Comparison of ENCODE assay signal across 8 cellular contexts in the genomic region with DNA sequence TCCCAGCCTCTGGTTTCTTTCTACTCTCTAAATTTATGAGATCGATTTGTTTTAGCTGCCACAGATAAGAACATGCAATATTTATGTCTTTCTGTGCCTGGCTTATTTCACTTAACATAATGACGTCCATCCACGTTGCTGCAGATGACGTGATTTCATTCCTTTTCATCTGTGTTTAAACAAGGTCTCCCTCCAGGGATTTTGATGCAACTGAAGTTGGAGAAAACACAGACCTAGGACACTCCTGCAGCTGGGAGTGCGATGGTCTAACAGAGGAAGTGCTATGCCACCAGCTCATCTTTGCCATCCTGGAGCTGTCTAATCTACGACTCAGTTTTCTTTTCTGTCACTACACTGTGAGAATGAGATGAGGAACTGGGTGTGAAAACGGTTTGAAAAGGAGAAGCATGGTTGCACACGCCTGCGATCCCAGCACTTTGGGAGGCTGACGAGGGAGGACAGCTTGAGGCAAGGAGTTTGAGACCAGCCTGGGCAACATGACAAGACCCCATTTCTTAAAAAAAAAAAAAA. TPM values are rescaled to one million over a fixed set of nuclear protein-coding genes. Genes with fewer than 3 reads are reported as not detected.
DNase-seq lines count a peak whose midpoint lies in the region; ATAC-seq and TF ChIP-seq lines count a peak whose summit lies in the region.

No MANE protein-coding gene starts in this region.

- H3K4me3 ChIP-seq in mammary epithelial cell (replicated peaks in 1 of 3; ENCODE audit: insufficient read depth in 1 of 3, low read depth in 2 of 3, low read length in 3 of 3) (no peak overlapping the region), osteoblast (ENCODE audit: insufficient read depth, low read length) (no peak overlapping the region)

- CTCF ChIA-PET in Calu3 (lab: Charles Lee), result interaction anchor here (1.1 kb wide), 1 partner anchor 38 kb away, joined by 3 read pairs; no protein-coding TSS in a partner anchor
- CTCF ChIA-PET in mammary epithelial cell (lab: Charles Lee; ENCODE audit: low non-redundant PET), result no interaction called here

- H3K27ac ChIP-seq in mammary epithelial cell (ENCODE audit: insufficient read depth, low read depth, low read length) (no peak overlapping the region), osteoblast (ENCODE audit: low read depth, low read length) (peak overlapping the region; percentile 42)

- H3K27me3 Mint-ChIP-seq in Calu3 (ENCODE audit: unreplicated experiment), result no peaks in the 10 kb centered on the region

- in situ Hi-C loops in mammary epithelial cell (cut with MboI; ENCODE audit: low sequenced_read_pairs in 2 of 2), result no loop called here

- peak overlapping the region; percentile 73 for H3K4me3 Mint-ChIP-seq in Calu3 (ENCODE audit: low read depth, unreplicated experiment)

- H4K20me1 ChIP-seq in mammary epithelial cell (ENCODE audit: insufficient read depth, low read length) (no peaks in the 10 kb centered on the region), osteoblast (ENCODE audit: insufficient read depth, low read length) (no peaks in the 10 kb centered on the region)

- H3K27me3 ChIP-seq in mammary epithelial cell (ENCODE audit: insufficient read depth, low read length) (no peaks in the 10 kb centered on the region), osteoblast (ENCODE audit: insufficient read depth, low read length) (no peaks in the 10 kb centered on the region)

- H2AFZ ChIP-seq in mammary epithelial cell (ENCODE audit: low read depth, low read length) (peak overlapping the region; percentile 22), osteoblast (ENCODE audit: low read length) (peak overlapping the region; percentile 76)

- H3K9me3 ChIP-seq in mammary epithelial cell (replicated peaks; ENCODE audit: insufficient read depth, low read length) (no peaks in the 10 kb centered on the region), osteoblast (ENCODE audit: low read depth, low read length) (no peaks in the 10 kb centered on the region)

- no TSS peak for BruUV-seq in Calu3 (replicated peaks; lab: Mats Ljungman, UMichigan)
- no TSS peak for BruUV-seq in mammary epithelial cell (replicated peaks; lab: Mats Ljungman, UMichigan)

- no peak overlapping the region for H3K9ac ChIP-seq in mammary epithelial cell (ENCODE audit: insufficient read depth, low read length)

- no peaks in the 10 kb centered on the region for H3K9me3 Mint-ChIP-seq in Calu3 (ENCODE audit: low read depth, unreplicated experiment)

- ATAC-seq in GM19035 (IDR thresholded peaks at IDR 0.05; ENCODE audit: unreplicated experiment), result no peak

- dilution Hi-C loops in mammary epithelial cell (cut with HindIII; ENCODE audit: low sequenced_read_pairs), result no loop called here

- intact Hi-C loops in Calu3 (cut with micrococcal nuclease; ENCODE audit: unreplicated experiment) (no loop called here), mammary epithelial cell (cut with micrococcal nuclease) (no loop called here)

- H3K79me2 ChIP-seq in mammary epithelial cell (ENCODE audit: insufficient read depth, low read length), result peaks cover 3% of the 10 kb centered on the region
- peaks cover 30% of the 10 kb centered on the region for H3K79me2 ChIP-seq in osteoblast (ENCODE audit: insufficient read depth, low read length)

- H3K36me3 Mint-ChIP-seq in Calu3 (ENCODE audit: insufficient read depth, unreplicated experiment), result peaks cover 24% of the 10 kb centered on the region

- DNase-seq in Calu3 (no peak), MV-4-11 (lab: John Stamatoyannopoulos, UW) (peak; percentile 78), mammary epithelial cell (no peak), osteoblast (ENCODE audit: insufficient read length, low spot score, missing footprints) (peak; percentile 49), HPDE6-E6E7 (ENCODE audit: extremely low spot score) (no peak)
- no peak for DNase-seq in activated effector memory CD4-positive, alpha-beta T cell treated with Interleukin-2 at 50 U/mL for 16 hours
- no peak for DNase-seq in activated CD4-positive, alpha-beta T cell treated with anti-CD3 and anti-CD28 coated beads, Interleukin-2, amount 50 U/mL, for 48 hours

- TF ChIP-seq CTCF in Calu3 (IDR thresholded peaks at IDR 0.05; ENCODE audit: unreplicated experiment), result no peak
- TF ChIP-seq CTCF in mammary epithelial cell (conservative IDR thresholded peaks at IDR 0.05 in 1 of 2, IDR thresholded peaks at IDR 0.05 in 1 of 2; ENCODE audit: extremely low read depth in 1 of 2, insufficient read depth in 1 of 2, low read depth in 1 of 2, low read length in 2 of 2), result no peak
- TF ChIP-seq CTCF in osteoblast (IDR thresholded peaks at IDR 0.05; ENCODE audit: extremely low read depth, low read depth, low read length), result no peak

- H3K4me1 Mint-ChIP-seq in Calu3 (ENCODE audit: low read depth, unreplicated experiment), result peaks cover 10% of the 10 kb centered on the region

- H3K27ac Mint-ChIP-seq in Calu3 (ENCODE audit: unreplicated experiment), result no peak overlapping the region

- H3K4me2 ChIP-seq in mammary epithelial cell (ENCODE audit: insufficient read depth, low read depth, low read length), result no peak overlapping the region
- H3K4me2 ChIP-seq in osteoblast (ENCODE audit: insufficient read depth, low read length), result peak overlapping the region; percentile 28

- 72% methylated on average over 9 of the region's 10 CpGs for WGBS in mammary epithelial cell (ENCODE audit: low coverage, missing lambda C conversion rate)

- H3K36me3 ChIP-seq in mammary epithelial cell (ENCODE audit: insufficient read depth, low read length) (no peaks in the 10 kb centered on the region), osteoblast (ENCODE audit: insufficient read depth, low read length) (peaks cover 3% of the 10 kb centered on the region)

- H3K4me1 ChIP-seq in mammary epithelial cell (ENCODE audit: insufficient read depth, low read length) (no peaks in the 10 kb centered on the region), osteoblast (ENCODE audit: insufficient read depth, low read length) (peaks cover 32% of the 10 kb centered on the region)

RNA-seq across cellular contexts. Expression of a gene that starts 1.5 kb away (rescaled TPM):
- 4.3 and 5.5 TPM in 2 replicates for total RNA-seq in Calu3 (2022)
- 1 to 10 TPM; 3.6 to 7.3 TPM for total RNA-seq in mammary epithelial cell
- 4.3 TPM for polyA plus RNA-seq in mammary epithelial cell
- polyA minus RNA-seq in mammary epithelial cell, result 2.9 TPM
- total RNA-seq in osteoblast, result 14.8 and 17.7 TPM in 2 replicates

Comparison
In these comparisons a context has a peak if more than half of its experiments do, and no peak if none do; other contexts are left out.
1. DNase-seq: peak in MV-4-11 (single experiment) and osteoblast (single experiment); none in Calu3 (single experiment), mammary epithelial cell (single experiment), activated effector memory CD4-positive, alpha-beta T cell treated with Interleukin-2 at 50 U/mL for 16 hours (single experiment), HPDE6-E6E7 (single experiment) and activated CD4-positive, alpha-beta T cell treated with anti-CD3 and anti-CD28 coated beads, Interleukin-2, amount 50 U/mL, for 48 hours (0 of 2).